21 cellular contexts compared by ENCODE assay signal in genomic region chr6:131763749-131764148, GRCh38. TPM values are rescaled to one million over a fixed set of nuclear protein-coding genes. Genes with fewer than 3 reads are reported as not detected.
A peak's percentile ranks its signal among the peaks of the same experiment; 100 is the strongest.
DNase-seq lines count a peak whose midpoint lies in the region; ATAC-seq, FAIRE-seq and TF ChIP-seq lines count a peak whose summit lies in the region.
"Had no signal": no experiment of that assay in that cellular context is flagged by ENCODE, and none has a peak within 500 bp of the region (broad histone marks: within the 10 kb centered on the region; RNA-seq: fewer than 3 reads in every experiment).

No MANE protein-coding gene starts in this region.

- H4K20me1 ChIP-seq in HepG2 (ENCODE audit: insufficient read depth, low read length) (no peaks in the 10 kb centered on the region), osteoblast (ENCODE audit: insufficient read depth, low read length) (no peaks in the 10 kb centered on the region)

- TF ChIP-seq EP300 in HepG2 (IDR thresholded peaks at IDR 0.05; ENCODE audit: low read depth in 2 of 2, low read length in 2 of 2): no peak
- no peak for TF ChIP-seq EP300 in HepG2 (CRISPR knock-in tag; IDR thresholded peaks at IDR 0.05; ENCODE audit: borderline replicate concordance)

- H3K9me3 Mint-ChIP-seq in stimulated activated naive B cell treated with anti-CD40 and anti-IgM and Interleukin-4, amounts not matched to agents 10 μg/mL and 1 μg/mL and 100 μg/mL, for 72 hours: peaks cover 0 to 2% of the 10 kb centered on the region in 2 donors
- H3K9me3 Mint-ChIP-seq: CD4-positive, alpha-beta memory T cell had no signal

- BruUV-seq in HepG2 (replicated peaks; lab: Mats Ljungman, UMichigan): no TSS peak

- no peaks in the 10 kb centered on the region for H3K36me3 ChIP-seq in HepG2 (replicated peaks in 1 of 2; ENCODE audit: control insufficient read depth in 1 of 2, insufficient read depth in 2 of 2, low read length in 2 of 2)
- no peaks in the 10 kb centered on the region for H3K36me3 ChIP-seq in right lobe of liver
- no peaks in the 10 kb centered on the region for H3K36me3 ChIP-seq in osteoblast (ENCODE audit: insufficient read depth, low read length)

- no peaks in the 10 kb centered on the region for H3K79me2 ChIP-seq in HepG2 (ENCODE audit: insufficient read depth, low read length)
- no peaks in the 10 kb centered on the region for H3K79me2 ChIP-seq in osteoblast (ENCODE audit: insufficient read depth, low read length)

- CTCF ChIA-PET in HepG2 (lab: Yijun Ruan, JAX; ENCODE audit: low intra/inter-chr PET ratio, low total read pairs): no interaction called here

- H3K4me2 ChIP-seq in HepG2 (ENCODE audit: low read depth, low read length) (peak overlapping the region; percentile 21; the same call in 1 of the 2 replicates), osteoblast (ENCODE audit: insufficient read depth, low read length) (no peak overlapping the region)
- H3K4me2 ChIP-seq: A549 had no signal

- DNase-seq in HepG2 (ENCODE audit: low spot score) (no peak), right lobe of liver (no peak), LHCN-M2 (ENCODE audit: low read depth) (peak; percentile 8), osteoblast (ENCODE audit: insufficient read length, low spot score, missing footprints) (no peak), COLO829 (ENCODE audit: low spot score) (no peak), NCI-H524 treated with DMSO at 0.1 percent for 48 hours (lab: John Stamatoyannopoulos, UW) (no peak)
- DNase-seq in stimulated activated naive B cell treated with anti-CD40 and anti-IgM and Interleukin-4, amounts not matched to agents 10 μg/mL and 1 μg/mL and 100 μg/mL, for 72 hours: no peak
- DNase-seq: 8988T; C1 segment of cervical spinal cord; Caco-2; CD4-positive, alpha-beta memory T cell; DMS153; DND-41; H7; HCEC 1CT had no signal

- POLR2A ChIA-PET in HepG2 (lab: Yijun Ruan, JAX): interaction anchor here (1.3 to 1.5 kb wide), 2 partner anchors 9 to 80 kb away, joined by 4 to 8 read pairs; no protein-coding TSS in a partner anchor

- TF ChIP-seq CTCF in HepG2 (CRISPR knock-in tag; IDR thresholded peaks at IDR 0.05) (no peak), right lobe of liver (IDR thresholded peaks at IDR 0.05) (no peak), osteoblast (IDR thresholded peaks at IDR 0.05; ENCODE audit: extremely low read depth, low read depth, low read length) (no peak)

- H3K9ac ChIP-seq in HepG2 (ENCODE audit: insufficient read depth, low read depth, low read length): no peak overlapping the region

- peaks cover 0 to 2% of the 10 kb centered on the region in 2 donors for H3K36me3 Mint-ChIP-seq in stimulated activated naive B cell treated with anti-CD40 and anti-IgM and Interleukin-4, amounts not matched to agents 10 μg/mL and 1 μg/mL and 100 μg/mL, for 72 hours
- H3K36me3 Mint-ChIP-seq: CD4-positive, alpha-beta memory T cell had no signal

- H3K4me3 Mint-ChIP-seq in stimulated activated naive B cell treated with anti-CD40 and anti-IgM and Interleukin-4, amounts not matched to agents 10 μg/mL and 1 μg/mL and 100 μg/mL, for 72 hours: no peak overlapping the region
- H3K4me3 Mint-ChIP-seq: CD4-positive, alpha-beta memory T cell had no signal

- H3K4me3 ChIP-seq in HepG2 (replicated peaks in 1 of 3; ENCODE audit: insufficient read depth in 1 of 3, low read depth in 2 of 3, low read length in 3 of 3) (no peak overlapping the region), right lobe of liver (no peak overlapping the region), osteoblast (ENCODE audit: insufficient read depth, low read length) (no peak overlapping the region)
- H3K4me3 ChIP-seq: A549 had no signal

- peaks cover 20 to 37% of the 10 kb centered on the region in 2 donors for H3K27me3 Mint-ChIP-seq in stimulated activated naive B cell treated with anti-CD40 and anti-IgM and Interleukin-4, amounts not matched to agents 10 μg/mL and 1 μg/mL and 100 μg/mL, for 72 hours

- H2AFZ ChIP-seq in HepG2 (ENCODE audit: low read length): peak overlapping the region; percentile 37
- peak overlapping the region; percentile 12 for H2AFZ ChIP-seq in osteoblast (ENCODE audit: low read length)

- H3K4me1 ChIP-seq in HepG2 (ENCODE audit: insufficient read depth, low read length) (peaks cover 75% of the 10 kb centered on the region), right lobe of liver (peaks cover 0 to 10% (median 0%) of the 10 kb centered on the region in 4 donors), osteoblast (ENCODE audit: insufficient read depth, low read length) (peaks cover 53% of the 10 kb centered on the region)
- H3K4me1 ChIP-seq: A549, Caco-2 had no signal

- in situ Hi-C loops in HepG2 (cut with HindIII; ENCODE audit: extremely low pct_ligation_motif_present, low pct_unique_long_range_greater_than_20kb): no loop called here

- ATAC-seq in HepG2 (no peak), right lobe of liver (no peak), HG02852 (IDR thresholded peaks at IDR 0.05; ENCODE audit: unreplicated experiment) (no peak)
- ATAC-seq in stimulated activated naive B cell treated with anti-CD40 and anti-IgM and Interleukin-4, amounts not matched to agents 10 μg/mL and 1 μg/mL and 100 μg/mL, for 72 hours (replicated peaks): peak; percentile 59 to 84
- ATAC-seq: A549 had no signal

- TF ChIP-seq POLR2A in HepG2 (IDR thresholded peaks at IDR 0.05; ENCODE audit: insufficient read depth in 1 of 2, low read depth in 2 of 2, low read length in 2 of 2) (no peak), right lobe of liver (IDR thresholded peaks at IDR 0.05) (no peak)

- no peaks in the 10 kb centered on the region for H3K27me3 ChIP-seq in HepG2 (ENCODE audit: control insufficient read depth in 1 of 2, insufficient read depth in 2 of 2, low read length in 2 of 2)
- no peaks in the 10 kb centered on the region for H3K27me3 ChIP-seq in right lobe of liver
- no peaks in the 10 kb centered on the region for H3K27me3 ChIP-seq in osteoblast (ENCODE audit: insufficient read depth, low read length)

- peaks cover 0 to 2% of the 10 kb centered on the region in 2 donors for H3K4me1 Mint-ChIP-seq in stimulated activated naive B cell treated with anti-CD40 and anti-IgM and Interleukin-4, amounts not matched to agents 10 μg/mL and 1 μg/mL and 100 μg/mL, for 72 hours
- H3K4me1 Mint-ChIP-seq: CD4-positive, alpha-beta memory T cell had no signal

- no peaks in the 10 kb centered on the region for H3K9me3 ChIP-seq in HepG2 (ENCODE audit: low read length)
- no peaks in the 10 kb centered on the region for H3K9me3 ChIP-seq in right lobe of liver
- no peaks in the 10 kb centered on the region for H3K9me3 ChIP-seq in osteoblast (ENCODE audit: low read depth, low read length)
- H3K9me3 ChIP-seq: A549, Caco-2 had no signal

- no peak for FAIRE-seq in HepG2 (lab: Jason Lieb, UNC)
- FAIRE-seq: A549, G401.6, GM12892, H1 had no signal

- peak overlapping the region; percentile 77 for H3K27ac ChIP-seq in HepG2 (ENCODE audit: extremely low read length, insufficient read depth, low read length)
- H3K27ac ChIP-seq in right lobe of liver: no peak overlapping the region
- H3K27ac ChIP-seq in osteoblast (ENCODE audit: low read depth, low read length): no peak overlapping the region
- H3K27ac ChIP-seq: A549 had no signal

- H3K27ac Mint-ChIP-seq in stimulated activated naive B cell treated with anti-CD40 and anti-IgM and Interleukin-4, amounts not matched to agents 10 μg/mL and 1 μg/mL and 100 μg/mL, for 72 hours: no peak overlapping the region
- H3K27ac Mint-ChIP-seq: CD4-positive, alpha-beta memory T cell had no signal

- intact Hi-C loops in HepG2 (cut with micrococcal nuclease; ENCODE audit: unreplicated experiment) (loop anchor here (1.0 kb wide), 1 partner anchor 8 kb away; no protein-coding TSS in a partner anchor), right lobe of liver (cut with DNase I) (no loop called here)

- TF ChIP-seq RAD21 in HepG2 (CRISPR knock-in tag; IDR thresholded peaks at IDR 0.05): no peak

- 22% methylated on average over 1 of the region's 1 CpG for WGBS in HepG2 (ENCODE audit: low lambda C conversion rate)
- 90% methylated on average over 1 of the region's 1 CpG for WGBS in right lobe of liver (ENCODE audit: insufficient coverage, low coverage, low lambda C conversion rate, missing lambda C conversion rate)

RNA-seq across cellular contexts. Expression of gene ENPP1, which starts 44.1 kb away (rescaled TPM):
- total RNA-seq in HepG2 (2016; rRNA removed; fragmentation: Illumina TruSeq; extraction: Trizol) (45.8 and 56.5 TPM in 2 replicates), right lobe of liver (10 to 100 TPM; 27.5 to 61.6 (median 45.6) TPM), LHCN-M2 (2014; rRNA removed) (24.8 and 26.5 TPM in 2 replicates), osteoblast (16.3 and 20.3 TPM in 2 replicates)
- 10.1 and 11.5 TPM in 2 replicates for total RNA-seq in HepG2 (2016; cell fraction: cytosol; rRNA removed; fragmentation: Illumina TruSeq; extraction: Trizol; ENCODE audit: low read depth)
- total RNA-seq in HepG2 (2016; cell fraction: insoluble cytoplasmic fraction; rRNA removed; fragmentation: Illumina TruSeq; extraction: Trizol): 42.4 and 56.4 TPM in 2 replicates
- 25.5 and 30.0 TPM in 2 replicates for total RNA-seq in HepG2 (2016; cell fraction: membrane; rRNA removed; fragmentation: Illumina TruSeq; extraction: Trizol)
- total RNA-seq in HepG2 (2016; cell fraction: nucleus; rRNA removed; fragmentation: Illumina TruSeq; extraction: Trizol): 64.8 and 75.0 TPM in 2 replicates
- 108 and 160 TPM in 2 replicates for polyA plus RNA-seq in HepG2 (2011; rRNA removed)
- 44.8 and 69.4 TPM in 2 replicates for polyA plus RNA-seq in HepG2 (2011; cell fraction: cytosol; rRNA removed)
- 68.4 and 74.0 TPM in 2 replicates for polyA plus RNA-seq in HepG2 (2011; cell fraction: nucleus; rRNA removed)
- polyA plus RNA-seq in HepG2 (2012): 78.0 and 114 TPM in 2 replicates
- polyA plus RNA-seq in HepG2 (2016; cell fraction: cytosol; fragmentation: Illumina TruSeq; extraction: Trizol; ENCODE audit: low read depth): 4.9 and 5.0 TPM in 2 replicates
- polyA plus RNA-seq in HepG2 (2016; cell fraction: insoluble cytoplasmic fraction; fragmentation: Illumina TruSeq; extraction: Trizol; ENCODE audit: low read depth): 31.1 and 31.2 TPM in 2 replicates
- polyA plus RNA-seq in HepG2 (2016; cell fraction: membrane; fragmentation: Illumina TruSeq; extraction: Trizol; ENCODE audit: low read depth): 16.0 and 17.5 TPM in 2 replicates
- 60.5 and 63.3 TPM in 2 replicates for polyA plus RNA-seq in HepG2 (2016; cell fraction: nucleus; fragmentation: Illumina TruSeq; extraction: Trizol; ENCODE audit: insufficient read depth, low read depth)
- 0.54 and 87.5 TPM in 2 replicates for polyA minus RNA-seq in HepG2 (2011; rRNA and poly(A)+ RNA removed; ENCODE audit: low replicate concordance)
- 133 and 175 TPM in 2 replicates for polyA minus RNA-seq in HepG2 (2011; cell fraction: cytosol; rRNA and poly(A)+ RNA removed)
- 269 and 305 TPM in 2 replicates for polyA minus RNA-seq in HepG2 (2011; cell fraction: nucleus; rRNA and poly(A)+ RNA removed)
- 8.0 TPM for polyA plus RNA-seq in LHCN-M2 (2012)

RNA-seq across cellular contexts. Expression of gene CTAGE9, which starts 52.9 kb away (rescaled TPM):
- total RNA-seq in HepG2 (2016; rRNA removed; fragmentation: Illumina TruSeq; extraction: Trizol) (not detected in 2 replicates), right lobe of liver (not detected), LHCN-M2 (2014; rRNA removed) (not detected in 2 replicates), osteoblast (not detected in 2 replicates)
- not detected in 2 replicates for total RNA-seq in HepG2 (2016; cell fraction: cytosol; rRNA removed; fragmentation: Illumina TruSeq; extraction: Trizol; ENCODE audit: low read depth)
- not detected in 2 replicates for total RNA-seq in HepG2 (2016; cell fraction: insoluble cytoplasmic fraction; rRNA removed; fragmentation: Illumina TruSeq; extraction: Trizol)
- not detected in 2 replicates for total RNA-seq in HepG2 (2016; cell fraction: membrane; rRNA removed; fragmentation: Illumina TruSeq; extraction: Trizol)
- not detected in 2 replicates for total RNA-seq in HepG2 (2016; cell fraction: nucleus; rRNA removed; fragmentation: Illumina TruSeq; extraction: Trizol)
- not detected in 2 replicates for polyA plus RNA-seq in HepG2 (2011; rRNA removed)
- polyA plus RNA-seq in HepG2 (2011; cell fraction: cytosol; rRNA removed): not detected in 2 replicates
- not detected in 2 replicates for polyA plus RNA-seq in HepG2 (2011; cell fraction: nucleus; rRNA removed)
- 0.12 and 0.30 TPM in 2 replicates for polyA plus RNA-seq in HepG2 (2012)
- not detected in 2 replicates for polyA plus RNA-seq in HepG2 (2016; cell fraction: cytosol; fragmentation: Illumina TruSeq; extraction: Trizol; ENCODE audit: low read depth)
- not detected in 2 replicates for polyA plus RNA-seq in HepG2 (2016; cell fraction: insoluble cytoplasmic fraction; fragmentation: Illumina TruSeq; extraction: Trizol; ENCODE audit: low read depth)
- polyA plus RNA-seq in HepG2 (2016; cell fraction: membrane; fragmentation: Illumina TruSeq; extraction: Trizol; ENCODE audit: low read depth): not detected in 2 replicates
- polyA plus RNA-seq in HepG2 (2016; cell fraction: nucleus; fragmentation: Illumina TruSeq; extraction: Trizol; ENCODE audit: insufficient read depth, low read depth): not detected in 2 replicates
- polyA minus RNA-seq in HepG2 (2011; rRNA and poly(A)+ RNA removed; ENCODE audit: low replicate concordance): not detected in 2 replicates
- polyA minus RNA-seq in HepG2 (2011; cell fraction: cytosol; rRNA and poly(A)+ RNA removed): not detected in 2 replicates
- not detected in 2 replicates for polyA minus RNA-seq in HepG2 (2011; cell fraction: nucleus; rRNA and poly(A)+ RNA removed)
- polyA plus RNA-seq in LHCN-M2 (2012): not detected
- total RNA-seq: Caco-2; CD4-positive, alpha-beta memory T cell; H1; H7 had no signal
- polyA plus RNA-seq: A549; BJ; CD4-positive, alpha-beta memory T cell; H1 had no signal

Comparison
In these comparisons a context has a peak if more than half of its experiments do, and no peak if none do; other contexts are left out.
1. ATAC-seq: peak in stimulated activated naive B cell treated with anti-CD40 and anti-IgM and Interleukin-4, amounts not matched to agents 10 μg/mL and 1 μg/mL and 100 μg/mL, for 72 hours (2 of 2); none in HepG2 (single experiment), right lobe of liver (0 of 4) and HG02852 (single experiment).